ENCODE assay signal across 19 cellular contexts in genomic region chr10:34868589-34868988, GRCh38. TPM values are rescaled to one million over a fixed set of nuclear protein-coding genes. Genes with fewer than 3 reads are reported as not detected.
DNase-seq lines count a peak whose midpoint lies in the region; ATAC-seq, FAIRE-seq and TF ChIP-seq lines count a peak whose summit lies in the region.
"Had no signal": no experiment of that assay in that cellular context is flagged by ENCODE, and none has a peak within 500 bp of the region (broad histone marks: within the 10 kb centered on the region; RNA-seq: fewer than 3 reads in every experiment).

No MANE protein-coding gene starts in this region.

- H3K27ac ChIP-seq in DND-41 (ENCODE audit: low read length) (peak overlapping the region; percentile 96), K562 (ENCODE audit: extremely low read depth, low read depth, low read length) (no peak overlapping the region)
- H3K27ac ChIP-seq: C4-2B, GM23248, HL-60, KMS-11 had no signal

- 3% methylated on average over 6 of the region's 6 CpGs for WGBS in K562 (ENCODE audit: insufficient coverage, low coverage, missing lambda C conversion rate)

- TF ChIP-seq CTCF in DND-41 (IDR thresholded peaks at IDR 0.05; ENCODE audit: borderline replicate concordance, extremely low read depth, low read length, poor library complexity, severe bottlenecking) (no peak), K562 (IDR thresholded peaks at IDR 0.05 in 2 of 3, conservative IDR thresholded peaks at IDR 0.05 in 1 of 3; ENCODE audit: insufficient read depth in 2 of 3, low read depth in 1 of 3, low read length in 3 of 3) (no peak), progenitor cell of endocrine pancreas (IDR thresholded peaks at IDR 0.05; ENCODE audit: unreplicated experiment) (no peak)

- peak overlapping the region; percentile 60 for H2AFZ ChIP-seq in DND-41 (ENCODE audit: low read depth, low read length)
- H2AFZ ChIP-seq in K562 (ENCODE audit: low read depth, low read length), result no peak overlapping the region
- H2AFZ ChIP-seq: GM23248 had no signal

- H3K36me3 ChIP-seq in DND-41 (ENCODE audit: insufficient read depth, low read length), result no peaks in the 10 kb centered on the region
- no peaks in the 10 kb centered on the region for H3K36me3 ChIP-seq in K562 (ENCODE audit: control insufficient read depth, insufficient read depth, low read length)
- H3K36me3 ChIP-seq in HAP-1 (replicated peaks), result no peaks in the 10 kb centered on the region

- no peak for TF ChIP-seq RAD21 in K562 (CRISPR knock-in tag; conservative IDR thresholded peaks at IDR 0.05 in 1 of 2, IDR thresholded peaks at IDR 0.05 in 1 of 2)

- peaks cover 5% of the 10 kb centered on the region for H3K9me3 Mint-ChIP-seq in progenitor cell of endocrine pancreas (ENCODE audit: low read depth)
- H3K9me3 Mint-ChIP-seq: CD4-positive, alpha-beta T cell had no signal

- peak overlapping the region; percentile 58 for H3K4me2 ChIP-seq in DND-41 (ENCODE audit: insufficient read depth, low read length)
- no peak overlapping the region for H3K4me2 ChIP-seq in K562 (ENCODE audit: insufficient read depth, low read length)
- H3K4me2 ChIP-seq: KMS-11 had no signal

- no peaks in the 10 kb centered on the region for H3K9me1 ChIP-seq in K562 (ENCODE audit: control insufficient read depth, insufficient read depth, low read length)

- in situ Hi-C loops in K562 (cut with MboI) (no loop called here), HAP-1 (cut with MboI; ENCODE audit: low sequenced_read_pairs) (no loop called here)

- peaks cover 10% of the 10 kb centered on the region for H3K4me1 Mint-ChIP-seq in progenitor cell of endocrine pancreas (ENCODE audit: low read depth)
- H3K4me1 Mint-ChIP-seq: IgD-negative memory B cell had no signal

- TF ChIP-seq EP300 in K562 (IDR thresholded peaks at IDR 0.05; ENCODE audit: low read length), result no peak

- no peaks in the 10 kb centered on the region for H3K27me3 ChIP-seq in DND-41 (ENCODE audit: insufficient read depth, low read length, poor library complexity)
- H3K27me3 ChIP-seq in K562 (ENCODE audit: control insufficient read depth in 2 of 2, insufficient read depth in 2 of 2, low read length in 2 of 2), result peaks cover 4 to 6% of the 10 kb centered on the region in 2 experiments; a peak in 4 of 5 replicates
- no peaks in the 10 kb centered on the region for H3K27me3 ChIP-seq in HAP-1 (ENCODE audit: low read depth)

- no TSS peak for BruUV-seq in K562 (replicated peaks; lab: Mats Ljungman, UMichigan)

- ATAC-seq in DND-41 (ENCODE audit: insufficient read depth, low read depth) (no peak; the same call in 2 of the 3 replicates), K562 (no peak), HG02763 (IDR thresholded peaks at IDR 0.05; ENCODE audit: unreplicated experiment) (no peak)

- no peak for TF ChIP-seq POLR2A in K562 (conservative IDR thresholded peaks at IDR 0.05)

- H3K9me3 ChIP-seq in DND-41 (ENCODE audit: insufficient read depth, low read length, severe bottlenecking), result no peaks in the 10 kb centered on the region
- no peaks in the 10 kb centered on the region for H3K9me3 ChIP-seq in K562 (replicated peaks; ENCODE audit: control insufficient read depth, insufficient read depth, low read depth, low read length)
- H3K9me3 ChIP-seq in HAP-1, result no peaks in the 10 kb centered on the region
- H3K9me3 ChIP-seq: Caco-2 had no signal

- DNase-seq in DND-41, result peak; percentile 23
- peak; percentile 28 for DNase-seq in Jurkat, Clone E6-1 (ENCODE audit: low read depth, low spot score)
- DNase-seq in K562 (ENCODE audit: extremely low read depth in 1 of 4, low spot score in 3 of 4), result no peak
- no peak for DNase-seq in progenitor cell of endocrine pancreas (ENCODE audit: low spot score, unreplicated experiment)
- DNase-seq in pons (ENCODE audit: low spot score), result no peak
- DNase-seq in HAP-1 (ENCODE audit: low spot score in 2 of 2), result no peak
- DNase-seq: AML-193; Caco-2; CD4-positive, alpha-beta T cell; GDM1; GM23248; H7 had no signal

- peak overlapping the region; percentile 56 for H3K9ac ChIP-seq in DND-41 (ENCODE audit: low read depth, low read length)
- no peak overlapping the region for H3K9ac ChIP-seq in K562 (ENCODE audit: insufficient read depth in 1 of 2, low read depth in 2 of 2, low read length in 2 of 2)
- H3K9ac ChIP-seq: GM23248, KMS-11 had no signal

- no peaks in the 10 kb centered on the region for H3K79me2 ChIP-seq in DND-41 (ENCODE audit: insufficient read depth, low read length)
- H3K79me2 ChIP-seq in K562 (ENCODE audit: control insufficient read depth, insufficient read depth, low read length), result no peaks in the 10 kb centered on the region

- FAIRE-seq in K562 (lab: Jason Lieb, UNC), result no peak
- FAIRE-seq: D721Med, GM12892 had no signal

- POLR2A ChIA-PET in K562 (lab: Yijun Ruan, JAX), result no interaction called here

- H3K4me3 Mint-ChIP-seq in progenitor cell of endocrine pancreas (ENCODE audit: low read depth), result no peak overlapping the region
- H3K4me3 Mint-ChIP-seq: CD4-positive, alpha-beta T cell; IgD-negative memory B cell had no signal

- CTCF ChIA-PET in K562 (lab: Yijun Ruan, JAX; ENCODE audit: low intra/inter-chr PET ratio), result no interaction called here

- intact Hi-C loops in K562 (cut with micrococcal nuclease), result no loop called here

- H3K4me1 ChIP-seq in DND-41 (ENCODE audit: insufficient read depth, low read length), result peaks cover 68% of the 10 kb centered on the region
- no peaks in the 10 kb centered on the region for H3K4me1 ChIP-seq in K562 (replicated peaks in 1 of 2; ENCODE audit: control insufficient read depth in 2 of 2, insufficient read depth in 2 of 2, low read length in 2 of 2)
- peaks cover 8% of the 10 kb centered on the region for H3K4me1 ChIP-seq in HAP-1
- H3K4me1 ChIP-seq: Caco-2 had no signal

- H3K27ac Mint-ChIP-seq in progenitor cell of endocrine pancreas, result peak overlapping the region; percentile 58
- H3K27ac Mint-ChIP-seq: CD4-positive, alpha-beta T cell; IgD-negative memory B cell had no signal

- H3K36me3 Mint-ChIP-seq in progenitor cell of endocrine pancreas (ENCODE audit: insufficient read depth), result no peaks in the 10 kb centered on the region
- H3K36me3 Mint-ChIP-seq: IgD-negative memory B cell had no signal

- peaks cover 11% of the 10 kb centered on the region for H3K27me3 Mint-ChIP-seq in progenitor cell of endocrine pancreas

- H4K20me1 ChIP-seq in DND-41 (ENCODE audit: insufficient read depth, low read length), result no peaks in the 10 kb centered on the region
- no peaks in the 10 kb centered on the region for H4K20me1 ChIP-seq in K562 (replicated peaks; ENCODE audit: control insufficient read depth, insufficient read depth, low read length)

- H3K4me3 ChIP-seq in DND-41 (ENCODE audit: low read depth in 1 of 2, low read length in 2 of 2) (peak overlapping the region in 1 of 2 experiments; percentile 38; a peak in 2 of 4 replicates), K562 (no peak overlapping the region), HAP-1 (no peak overlapping the region)
- peak overlapping the region; percentile 38 for H3K4me3 ChIP-seq in Jurkat, Clone E6-1 (ENCODE audit: low read length)
- H3K4me3 ChIP-seq: GM23248 had no signal

TF ChIP-seq in K562, 482 proteins besides CTCF, POLR2A, EP300 and RAD21 (continues in another document):
- TF ChIP-seq SIN3B (IDR thresholded peaks at IDR 0.05; ENCODE audit: low read depth) (no peak), ZNF316 (IDR thresholded peaks at IDR 0.05) (peak; percentile 57), RBM17 (IDR thresholded peaks at IDR 0.05; ENCODE audit: borderline replicate concordance, low read depth, low read length) (no peak), ZNF584 (CRISPR knock-in tag; IDR thresholded peaks at IDR 0.05; ENCODE audit: low read depth) (no peak), MYNN (IDR thresholded peaks at IDR 0.05) (no peak), MYNN (CRISPR knock-in tag; IDR thresholded peaks at IDR 0.05) (no peak), CREB1 (IDR thresholded peaks at IDR 0.05) (no peak), CREB1 (CRISPR knock-in tag; IDR thresholded peaks at IDR 0.05) (no peak), MAFK (IDR thresholded peaks at IDR 0.05; ENCODE audit: low read length) (peak; percentile 20; the same call in 1 of the 2 replicates)
- TF ChIP-seq, protein P1, sequence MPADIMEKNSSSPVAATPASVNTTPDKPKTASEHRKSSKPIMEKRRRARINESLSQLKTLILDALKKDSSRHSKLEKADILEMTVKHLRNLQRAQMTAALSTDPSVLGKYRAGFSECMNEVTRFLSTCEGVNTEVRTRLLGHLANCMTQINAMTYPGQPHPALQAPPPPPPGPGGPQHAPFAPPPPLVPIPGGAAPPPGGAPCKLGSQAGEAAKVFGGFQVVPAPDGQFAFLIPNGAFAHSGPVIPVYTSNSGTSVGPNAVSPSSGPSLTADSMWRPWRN (IDR thresholded peaks at IDR 0.05; ENCODE audit: low read depth), result no peak
- TF ChIP-seq, protein P2, sequence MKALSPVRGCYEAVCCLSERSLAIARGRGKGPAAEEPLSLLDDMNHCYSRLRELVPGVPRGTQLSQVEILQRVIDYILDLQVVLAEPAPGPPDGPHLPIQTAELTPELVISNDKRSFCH (CRISPR knock-in tag; IDR thresholded peaks at IDR 0.05), result no peak
- TF ChIP-seq, protein P2 (tag; IDR thresholded peaks at IDR 0.05), result no peak

RNA-seq across cellular contexts. Expression of gene PARD3, which starts 53.5 kb away (rescaled TPM):
- 22.6 TPM for polyA plus RNA-seq in Jurkat, Clone E6-1 (2012; ENCODE audit: insufficient read depth, insufficient read length)
- total RNA-seq in K562 (2011; cell fraction: chromatin; rRNA removed; ENCODE audit: low replicate concordance), result 8.3 and 11.4 TPM in 2 replicates
- total RNA-seq in K562 (2011; cell fraction: nucleolus; rRNA removed), result 4.5 and 6.1 TPM in 2 replicates
- total RNA-seq in K562 (2011; cell fraction: nucleoplasm; rRNA removed), result 5.0 and 7.4 TPM in 2 replicates
- 7.7 and 8.4 TPM in 2 replicates for total RNA-seq in K562 (2014; rRNA removed)
- 11.4 and 13.3 TPM in 2 replicates for total RNA-seq in K562 (2014; rRNA removed; fragmentation: Illumina TruSeq; extraction: Trizol)
- 8.8 and 11.7 TPM in 2 replicates for total RNA-seq in K562 (2015; rRNA removed; fragmentation: Illumina TruSeq; extraction: Trizol)
- total RNA-seq in K562 (2021), result 6.5 and 6.8 TPM in 2 replicates
- 11.6 and 19.2 TPM in 2 replicates for polyA plus RNA-seq in K562 (2011; rRNA removed)
- polyA plus RNA-seq in K562 (2011; cell fraction: cytosol; rRNA removed), result 4.3 and 14.5 TPM in 2 replicates
- polyA plus RNA-seq in K562 (2011; cell fraction: nucleus; rRNA removed), result 6.1 and 13.8 TPM in 2 replicates
- polyA plus RNA-seq in K562 (2012), result 4.5 and 5.7 TPM in 2 replicates
- 9.3 and 9.9 TPM in 2 replicates for polyA plus RNA-seq in K562 (2014; fragmentation: Illumina TruSeq; extraction: Trizol)
- 1 to 10 TPM; 2.7 to 3.0 TPM for polyA plus RNA-seq in K562 (2014; fragmentation: Nextera tagmentation; extraction: Ambion mirVana)
- polyA plus RNA-seq in K562 (2014; rRNA removed), result 5.0 and 6.4 TPM in 2 replicates
- polyA minus RNA-seq in K562 (2011; rRNA and poly(A)+ RNA removed), result 28.8 and 60.0 TPM in 2 replicates
- polyA minus RNA-seq in K562 (2011; cell fraction: cytosol; rRNA and poly(A)+ RNA removed), result 7.9 and 20.2 TPM in 2 replicates
- polyA minus RNA-seq in K562 (2011; cell fraction: nucleus; rRNA and poly(A)+ RNA removed), result 12.4 and 40.0 TPM in 2 replicates
- total RNA-seq in progenitor cell of endocrine pancreas, result 78.7 and 85.3 TPM in 2 replicates
- polyA plus RNA-seq: IgD-negative memory B cell had no signal

Comparison
In these comparisons a context has a peak if more than half of its experiments do, and no peak if none do; other contexts are left out.
1. DNase-seq: peak in DND-41 (single experiment) and Jurkat, Clone E6-1 (single experiment); none in K562 (0 of 4), progenitor cell of endocrine pancreas (single experiment), pons (single experiment) and HAP-1 (0 of 2).